ENCODE assay signal across 1 cellular context in genomic region chr19:49118565-49119410, GRCh38.
TF ChIP-seq lines count a peak whose summit lies in the region.

C19orf73 (minus strand) TSS chr19:49119143; CDS start chr19:49119022, 121 bp downstream.

TF ChIP-seq in HepG2, 621 proteins besides CTCF, POLR2A, EP300 and RAD21 (continued from another document and continues in another):
- peak; percentile 84; the same call in 1 of the 2 replicates for TF ChIP-seq MAF1 (CRISPR knock-in tag; IDR thresholded peaks at IDR 0.05; ENCODE audit: borderline replicate concordance)
- no peak for TF ChIP-seq FOXK1 (CRISPR knock-in tag; IDR thresholded peaks at IDR 0.05; ENCODE audit: borderline replicate concordance, low read depth)
- no peak for TF ChIP-seq CHCHD3 (CRISPR knock-in tag; IDR thresholded peaks at IDR 0.05)
- no peak for TF ChIP-seq NR2F6 (IDR thresholded peaks at IDR 0.05)
- TF ChIP-seq NR2F6 (CRISPR knock-in tag; IDR thresholded peaks at IDR 0.05), result no peak
- TF ChIP-seq ARNT (IDR thresholded peaks at IDR 0.05), result no peak
- 0 out of 2 replicates have a peak, but pooled peaks have one; percentile 29 for TF ChIP-seq PRDM15 (CRISPR knock-in tag; IDR thresholded peaks at IDR 0.05)
- TF ChIP-seq ZNF891 (CRISPR knock-in tag; IDR thresholded peaks at IDR 0.05), result peak; percentile 51; the same call in 1 of the 2 replicates
- no peak for TF ChIP-seq KDM6A (CRISPR knock-in tag; IDR thresholded peaks at IDR 0.05; ENCODE audit: low read depth)
- TF ChIP-seq TSC22D2 (CRISPR knock-in tag; IDR thresholded peaks at IDR 0.05; ENCODE audit: borderline replicate concordance), result no peak
- TF ChIP-seq NR2F2 (IDR thresholded peaks at IDR 0.05; ENCODE audit: borderline replicate concordance, low read depth), result 0 out of 2 replicates have a peak, but pooled peaks have one; percentile 16
- peak; percentile 64; the same call in 1 of the 2 replicates for TF ChIP-seq MED1 (CRISPR knock-in tag; IDR thresholded peaks at IDR 0.05)
- no peak; the same call in 1 of the 2 replicates for TF ChIP-seq ZNF773 (CRISPR knock-in tag; IDR thresholded peaks at IDR 0.05; ENCODE audit: borderline replicate concordance)
- no peak for TF ChIP-seq ZNF576 (CRISPR knock-in tag; IDR thresholded peaks at IDR 0.05)
- no peak for TF ChIP-seq ZNF75D (CRISPR knock-in tag; IDR thresholded peaks at IDR 0.05; ENCODE audit: borderline replicate concordance)
- TF ChIP-seq HNRNPUL1 (IDR thresholded peaks at IDR 0.05; ENCODE audit: low read depth, low read length), result no peak
- TF ChIP-seq ZNF20 (CRISPR knock-in tag; IDR thresholded peaks at IDR 0.05), result no peak
- peak; percentile 58; the same call in 1 of the 2 replicates for TF ChIP-seq SRY (CRISPR knock-in tag; IDR thresholded peaks at IDR 0.05)
- TF ChIP-seq EED (CRISPR knock-in tag; IDR thresholded peaks at IDR 0.05), result no peak
- no peak for TF ChIP-seq SP140L (CRISPR knock-in tag; IDR thresholded peaks at IDR 0.05; ENCODE audit: borderline replicate concordance)
- no peak for TF ChIP-seq SMC3 (IDR thresholded peaks at IDR 0.05; ENCODE audit: low read length)
- TF ChIP-seq ZNF577 (CRISPR knock-in tag; IDR thresholded peaks at IDR 0.05; ENCODE audit: borderline replicate concordance, low read depth), result no peak
- TF ChIP-seq HDAC1 (CRISPR knock-in tag; IDR thresholded peaks at IDR 0.05), result peak; percentile 85
- peak; percentile 91 for TF ChIP-seq MTA1 (CRISPR knock-in tag; IDR thresholded peaks at IDR 0.05; ENCODE audit: borderline replicate concordance)
- no peak for TF ChIP-seq FOXO1 (CRISPR knock-in tag; IDR thresholded peaks at IDR 0.05)
- peak; percentile 85 for TF ChIP-seq NFYC (CRISPR knock-in tag; IDR thresholded peaks at IDR 0.05)
- no peak for TF ChIP-seq HOMEZ (CRISPR knock-in tag; IDR thresholded peaks at IDR 0.05; ENCODE audit: low read depth)
- TF ChIP-seq ZNF562 (CRISPR knock-in tag; IDR thresholded peaks at IDR 0.05; ENCODE audit: borderline replicate concordance), result no peak
- TF ChIP-seq KDM5A (IDR thresholded peaks at IDR 0.05; ENCODE audit: borderline replicate concordance, low read length), result no peak
- 0 out of 2 replicates have a peak, but pooled peaks have one; percentile 7 for TF ChIP-seq CEBPG (CRISPR knock-in tag; IDR thresholded peaks at IDR 0.05)
- peak; percentile 82 for TF ChIP-seq CSRNP1 (CRISPR knock-in tag; IDR thresholded peaks at IDR 0.05)
- TF ChIP-seq ZNF616 (CRISPR knock-in tag; IDR thresholded peaks at IDR 0.05; ENCODE audit: low read depth), result peak; percentile 64; the same call in 1 of the 2 replicates
- no peak for TF ChIP-seq TERF1 (CRISPR knock-in tag; IDR thresholded peaks at IDR 0.05)
- no peak for TF ChIP-seq TOE1 (CRISPR knock-in tag; IDR thresholded peaks at IDR 0.05)
- peak; percentile 62; the same call in 1 of the 2 replicates for TF ChIP-seq ISL2 (CRISPR knock-in tag; IDR thresholded peaks at IDR 0.05)
- no peak for TF ChIP-seq HMG20B (CRISPR knock-in tag; conservative IDR thresholded peaks at IDR 0.05)
- 0 out of 2 replicates have a peak, but pooled peaks have one; percentile 81 for TF ChIP-seq ZNF280B (CRISPR knock-in tag; IDR thresholded peaks at IDR 0.05; ENCODE audit: borderline replicate concordance)
- TF ChIP-seq SP2 (CRISPR knock-in tag; IDR thresholded peaks at IDR 0.05), result peak; percentile 92
- TF ChIP-seq KDM2A (CRISPR knock-in tag; IDR thresholded peaks at IDR 0.05; ENCODE audit: borderline replicate concordance, low read depth), result peak; percentile 92
- TF ChIP-seq POLR2AphosphoS5 (IDR thresholded peaks at IDR 0.05; ENCODE audit: low read depth, low read length), result 0 out of 2 replicates have a peak, but pooled peaks have one; percentile 38
- no peak for TF ChIP-seq PAWR (CRISPR knock-in tag; IDR thresholded peaks at IDR 0.05; ENCODE audit: borderline replicate concordance)
- TF ChIP-seq ZNF225 (CRISPR knock-in tag; IDR thresholded peaks at IDR 0.05), result peak; percentile 93; the same call in 1 of the 2 replicates
- TF ChIP-seq JUN (CRISPR knock-in tag; IDR thresholded peaks at IDR 0.05), result peak; percentile 89
- TF ChIP-seq ZNF772 (CRISPR knock-in tag; IDR thresholded peaks at IDR 0.05), result no peak
- no peak for TF ChIP-seq ESRRA (CRISPR knock-in tag; IDR thresholded peaks at IDR 0.05; ENCODE audit: low read depth)
- no peak for TF ChIP-seq NFIC (IDR thresholded peaks at IDR 0.05; ENCODE audit: low read length)
- TF ChIP-seq ZNF441 (CRISPR knock-in tag; IDR thresholded peaks at IDR 0.05; ENCODE audit: borderline replicate concordance), result peak; percentile 74; the same call in 1 of the 2 replicates
- peak; percentile 81 for TF ChIP-seq PBX2 (CRISPR knock-in tag; IDR thresholded peaks at IDR 0.05)
- 0 out of 2 replicates have a peak, but pooled peaks have one; percentile 26 for TF ChIP-seq HNF4G (IDR thresholded peaks at IDR 0.05; ENCODE audit: borderline replicate concordance, low read depth, low read length)
- TF ChIP-seq HNF4G (CRISPR knock-in tag; IDR thresholded peaks at IDR 0.05; ENCODE audit: borderline replicate concordance, low read depth), result no peak
- 0 out of 2 replicates have a peak, but pooled peaks have one; percentile 79 for TF ChIP-seq CREBL2 (CRISPR knock-in tag; IDR thresholded peaks at IDR 0.05; ENCODE audit: borderline replicate concordance)
- TF ChIP-seq ZNF691 (CRISPR knock-in tag; IDR thresholded peaks at IDR 0.05; ENCODE audit: borderline replicate concordance, low read depth), result peak; percentile 79
- TF ChIP-seq TBX3 (IDR thresholded peaks at IDR 0.05; ENCODE audit: borderline replicate concordance), result no peak
- TF ChIP-seq ATF1 (CRISPR knock-in tag; IDR thresholded peaks at IDR 0.05), result no peak
- TF ChIP-seq MED8 (CRISPR knock-in tag; IDR thresholded peaks at IDR 0.05; ENCODE audit: insufficient replicate concordance), result no peak
- no peak for TF ChIP-seq ZBTB49 (CRISPR knock-in tag; IDR thresholded peaks at IDR 0.05; ENCODE audit: borderline replicate concordance)
- no peak for TF ChIP-seq BATF2 (CRISPR knock-in tag; IDR thresholded peaks at IDR 0.05)
